9 cellular contexts compared by ENCODE assay signal in the genomic region with DNA sequence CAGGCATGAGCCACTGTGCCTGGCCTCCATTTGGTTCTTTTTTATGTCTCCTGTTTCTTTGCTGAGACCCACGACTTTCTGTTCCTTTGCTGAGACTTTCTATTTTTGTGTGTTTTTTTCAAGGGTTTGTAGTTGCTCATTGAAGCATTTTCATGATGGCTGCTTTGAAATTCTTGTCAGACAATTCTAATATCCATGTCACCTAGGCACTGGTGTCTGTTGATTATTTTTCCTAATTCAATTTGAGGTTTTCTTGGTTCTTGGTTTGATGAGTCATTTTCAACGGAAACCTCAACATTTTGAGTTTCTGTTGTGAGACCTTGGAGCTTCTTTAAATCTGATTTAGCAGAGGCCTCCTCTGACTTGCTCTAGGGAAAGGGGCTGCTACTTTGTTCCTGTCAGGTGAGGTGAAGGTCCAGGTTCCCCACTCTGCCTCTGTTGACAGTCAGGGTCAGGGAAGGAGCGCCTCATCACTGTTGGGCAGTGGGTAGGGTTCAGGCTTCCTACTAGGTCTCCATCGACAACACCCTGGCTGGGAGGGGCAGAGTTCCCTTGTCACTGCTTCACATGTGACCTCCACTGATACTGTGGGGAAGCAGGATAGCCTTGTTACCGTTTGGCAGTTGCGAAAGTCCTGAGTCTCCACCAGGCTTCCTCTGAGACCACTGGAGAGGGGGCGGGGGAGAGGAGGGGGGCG.
A peak's percentile ranks its signal among the peaks of the same experiment; 100 is the strongest.
DNase-seq lines count a peak whose midpoint lies in the region; ATAC-seq and TF ChIP-seq lines count a peak whose summit lies in the region.
"Had no signal": no experiment of that assay in that cellular context is flagged by ENCODE, and none has a peak within 500 bp of the region (broad histone marks: within the 10 kb centered on the region; RNA-seq: fewer than 3 reads in every experiment).

No MANE protein-coding gene starts in this region.

- no peaks in the 10 kb centered on the region for H3K27me3 ChIP-seq in CD4-positive, CD25-positive, alpha-beta regulatory T cell (ENCODE audit: control insufficient read depth, insufficient read depth, low read length)
- peaks cover 22% of the 10 kb centered on the region for H3K27me3 ChIP-seq in iPS-15b (ENCODE audit: control insufficient read depth, insufficient read depth, low read length)
- H3K27me3 ChIP-seq in WERI-Rb-1 (ENCODE audit: insufficient read depth, low read depth, severe bottlenecking): no peaks in the 10 kb centered on the region
- H3K27me3 ChIP-seq: gastrocnemius medialis had no signal

- peak overlapping the region; percentile 50 for H3K9ac ChIP-seq in iPS-15b (ENCODE audit: low read depth, low read length)

- CTCF ChIA-PET in RWPE1 (lab: Yijun Ruan, JAX): no interaction called here
- CTCF ChIA-PET in activated naive CD4-positive, alpha-beta T cell treated with anti-CD3 and anti-CD28 coated beads for 36 hours (lab: Charles Lee): interaction anchor here (1.0 to 4.5 kb wide), 3 partner anchors 59 to 295 kb away, joined by 3 to 29 read pairs (median 4); partner anchors contain the start of gene RNF24

- POLR2A ChIA-PET in RWPE1 (lab: Yijun Ruan, JAX; ENCODE audit: low non-redundant PET): no interaction called here

- no peaks in the 10 kb centered on the region for H3K9me3 ChIP-seq in CD4-positive, CD25-positive, alpha-beta regulatory T cell (ENCODE audit: control insufficient read depth in 2 of 2, low read length in 2 of 2)
- H3K9me3 ChIP-seq in iPS-15b (ENCODE audit: control insufficient read depth, insufficient read depth, low read length) (no peaks in the 10 kb centered on the region), WERI-Rb-1 (ENCODE audit: severe bottlenecking) (no peaks in the 10 kb centered on the region)
- H3K9me3 ChIP-seq: gastrocnemius medialis had no signal

- peak overlapping the region; percentile 95 to 98 (median 96) for H3K27ac Mint-ChIP-seq in CD4-positive, CD25-positive, alpha-beta regulatory T cell
- H3K27ac Mint-ChIP-seq in activated naive CD4-positive, alpha-beta T cell treated with anti-CD3 and anti-CD28 coated beads for 36 hours: peak overlapping the region; percentile 91

- TF ChIP-seq CTCF in RWPE1 (conservative IDR thresholded peaks at IDR 0.05; ENCODE audit: low read depth) (no peak), WERI-Rb-1 (IDR thresholded peaks at IDR 0.05; ENCODE audit: low read depth, low read length) (no peak)

- H3K27ac ChIP-seq in CD4-positive, CD25-positive, alpha-beta regulatory T cell (ENCODE audit: insufficient read depth, low read length, poor library complexity, severe bottlenecking): peak overlapping the region; percentile 62
- H3K27ac ChIP-seq in RWPE1: peak overlapping the region; percentile 49
- no peak overlapping the region for H3K27ac ChIP-seq in WERI-Rb-1

- H3K36me3 Mint-ChIP-seq in CD4-positive, CD25-positive, alpha-beta regulatory T cell: peaks cover 8% of the 10 kb centered on the region
- peaks cover 2% of the 10 kb centered on the region for H3K36me3 Mint-ChIP-seq in activated naive CD4-positive, alpha-beta T cell treated with anti-CD3 and anti-CD28 coated beads for 36 hours (ENCODE audit: low read depth)

- H3K4me1 Mint-ChIP-seq in CD4-positive, CD25-positive, alpha-beta regulatory T cell: peaks cover 27 to 52% (median 39%) of the 10 kb centered on the region in 4 donors
- H3K4me1 Mint-ChIP-seq in activated naive CD4-positive, alpha-beta T cell treated with anti-CD3 and anti-CD28 coated beads for 36 hours (ENCODE audit: low read depth): peaks cover 44% of the 10 kb centered on the region

- H3K9me3 Mint-ChIP-seq in CD4-positive, CD25-positive, alpha-beta regulatory T cell: peaks cover 0 to 5% (median 3%) of the 10 kb centered on the region in 7 donors
- peaks cover 7% of the 10 kb centered on the region for H3K9me3 Mint-ChIP-seq in activated naive CD4-positive, alpha-beta T cell treated with anti-CD3 and anti-CD28 coated beads for 36 hours

- intact Hi-C loops in activated naive CD4-positive, alpha-beta T cell treated with anti-CD3 and anti-CD28 coated beads for 36 hours (cut with micrococcal nuclease): loop anchor here (1.0 to 5.0 kb wide), 4 partner anchors 44 to 315 kb away; partner anchors contain the start of gene ADISSP

- peaks cover 32% of the 10 kb centered on the region for H3K4me1 ChIP-seq in CD4-positive, CD25-positive, alpha-beta regulatory T cell (ENCODE audit: control insufficient read depth, insufficient read depth, low read length, poor library complexity, severe bottlenecking)
- peaks cover 15% of the 10 kb centered on the region for H3K4me1 ChIP-seq in iPS-15b (ENCODE audit: control insufficient read depth, insufficient read depth, low read length)
- H3K4me1 ChIP-seq: gastrocnemius medialis had no signal

- peak in 2 of 3 donors; percentile 72 to 91 for DNase-seq in CD4-positive, CD25-positive, alpha-beta regulatory T cell
- DNase-seq in HCEC 1CT (peak; percentile 74), RWPE1 (ENCODE audit: low spot score) (no peak), NCI-H510A treated with DMSO at 0.1 percent for 48 hours (lab: John Stamatoyannopoulos, UW) (no peak), WERI-Rb-1 (no peak)
- DNase-seq in activated naive CD4-positive, alpha-beta T cell treated with anti-CD3 and anti-CD28 coated beads for 36 hours: peak; percentile 67
- DNase-seq in stimulated activated CD4-positive, alpha-beta T cell treated with anti-CD3 and anti-CD28 coated beads, Interleukin-4, amount 100 ng/mL, for 48 hours (ENCODE audit: low read depth in 2 of 2): peak; percentile 31

- H3K4me3 Mint-ChIP-seq in CD4-positive, CD25-positive, alpha-beta regulatory T cell: peak overlapping the region; percentile 8 to 85 (median 75)
- H3K4me3 Mint-ChIP-seq in activated naive CD4-positive, alpha-beta T cell treated with anti-CD3 and anti-CD28 coated beads for 36 hours: peak overlapping the region; percentile 57

- no peaks in the 10 kb centered on the region for H3K36me3 ChIP-seq in CD4-positive, CD25-positive, alpha-beta regulatory T cell (ENCODE audit: control insufficient read depth, insufficient read depth, low read length)
- H3K36me3 ChIP-seq in iPS-15b (ENCODE audit: control insufficient read depth, insufficient read depth, low read length): no peaks in the 10 kb centered on the region
- H3K36me3 ChIP-seq in WERI-Rb-1: no peaks in the 10 kb centered on the region
- H3K36me3 ChIP-seq: gastrocnemius medialis had no signal

- H3K4me3 ChIP-seq in CD4-positive, CD25-positive, alpha-beta regulatory T cell (ENCODE audit: low read depth, low read length): peak overlapping the region; percentile 61
- H3K4me3 ChIP-seq in iPS-15b (ENCODE audit: low read depth, low read length) (peak overlapping the region; percentile 35), WERI-Rb-1 (ENCODE audit: low read depth, low read length) (no peak overlapping the region)
- H3K4me3 ChIP-seq: gastrocnemius medialis had no signal

- H3K27me3 Mint-ChIP-seq in CD4-positive, CD25-positive, alpha-beta regulatory T cell: no peaks in the 10 kb centered on the region
- peaks cover 4% of the 10 kb centered on the region for H3K27me3 Mint-ChIP-seq in activated naive CD4-positive, alpha-beta T cell treated with anti-CD3 and anti-CD28 coated beads for 36 hours (ENCODE audit: low read depth)

- ATAC-seq in CD4-positive, CD25-positive, alpha-beta regulatory T cell (ENCODE audit: low read depth in 2 of 2): peak; percentile 79
- ATAC-seq: gastrocnemius medialis had no signal

Comparison
In these comparisons a context has a peak if more than half of its experiments do, and no peak if none do; other contexts are left out.
1. DNase-seq: peak in CD4-positive, CD25-positive, alpha-beta regulatory T cell (2 of 3), HCEC 1CT (single experiment), activated naive CD4-positive, alpha-beta T cell treated with anti-CD3 and anti-CD28 coated beads for 36 hours (single experiment) and stimulated activated CD4-positive, alpha-beta T cell treated with anti-CD3 and anti-CD28 coated beads, Interleukin-4, amount 100 ng/mL, for 48 hours (2 of 2); none in RWPE1 (single experiment), NCI-H510A treated with DMSO at 0.1 percent for 48 hours (single experiment) and WERI-Rb-1 (single experiment).